ENCODE assay signal across 8 cellular contexts in the genomic region with DNA sequence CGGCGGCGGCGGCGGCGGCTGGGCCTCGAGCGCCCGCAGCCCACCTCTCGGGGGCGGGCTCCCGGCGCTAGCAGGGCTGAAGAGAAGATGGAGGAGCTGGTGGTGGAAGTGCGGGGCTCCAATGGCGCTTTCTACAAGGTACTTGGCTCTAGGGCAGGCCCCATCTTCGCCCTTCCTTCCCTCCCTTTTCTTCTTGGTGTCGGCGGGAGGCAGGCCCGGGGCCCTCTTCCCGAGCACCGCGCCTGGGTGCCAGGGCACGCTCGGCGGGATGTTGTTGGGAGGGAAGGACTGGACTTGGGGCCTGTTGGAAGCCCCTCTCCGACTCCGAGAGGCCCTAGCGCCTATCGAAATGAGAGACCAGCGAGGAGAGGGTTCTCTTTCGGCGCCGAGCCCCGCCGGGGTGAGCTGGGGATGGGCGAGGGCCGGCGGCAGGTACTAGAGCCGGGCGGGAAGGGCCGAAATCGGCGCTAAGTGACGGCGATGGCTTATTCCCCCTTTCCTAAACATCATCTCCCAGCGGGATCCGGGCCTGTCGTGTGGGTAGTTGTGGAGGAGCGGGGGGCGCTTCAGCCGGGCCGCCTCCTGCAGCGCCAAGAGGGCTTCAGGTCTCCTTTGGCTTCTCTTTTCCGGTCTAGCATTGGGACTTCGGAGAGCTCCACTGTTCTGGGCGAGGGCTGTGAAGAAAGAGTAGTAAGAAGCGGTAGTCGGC. TPM values are rescaled to one million over a fixed set of nuclear protein-coding genes. Genes with fewer than 3 reads are reported as not detected.
A peak's percentile ranks its signal among the peaks of the same experiment; 100 is the strongest.
DNase-seq lines count a peak whose midpoint lies in the region; ATAC-seq and TF ChIP-seq lines count a peak whose summit lies in the region.

No MANE protein-coding gene starts in this region.

- no peaks in the 10 kb centered on the region for H3K4me1 ChIP-seq in body of pancreas
- H3K4me1 ChIP-seq in iPS DF 6.9 (ENCODE audit: control insufficient read depth, insufficient read depth, low read length) = no peaks in the 10 kb centered on the region

- intact Hi-C loops in body of pancreas (cut with DNase I) (no loop called here), sciatic nerve (cut with DNase I) (no loop called here)

- H3K27me3 ChIP-seq in HL-60 (ENCODE audit: insufficient read depth, poor library complexity, severe bottlenecking) (no peaks in the 10 kb centered on the region), body of pancreas (no peaks in the 10 kb centered on the region), iPS DF 6.9 (ENCODE audit: control insufficient read depth, insufficient read depth, low read length) (no peaks in the 10 kb centered on the region)

- TF ChIP-seq POLR2A in body of pancreas (IDR thresholded peaks at IDR 0.05) = peak in 1 of 3 donors; percentile 39

- H3K27ac ChIP-seq in HL-60 (replicated peaks) (peak overlapping the region; percentile 71), body of pancreas (peak overlapping the region; percentile 85 to 92 (median 87)), iPS DF 6.9 (ENCODE audit: low read length) (no peak overlapping the region)

- H3K4me3 ChIP-seq in HL-60 (replicated peaks; ENCODE audit: insufficient read depth, low read length) (peak overlapping the region; percentile 70), body of pancreas (peak overlapping the region; percentile 21 to 62), iPS DF 6.9 (ENCODE audit: low read length) (peak overlapping the region; percentile 66)

- TF ChIP-seq CTCF in HL-60 (IDR thresholded peaks at IDR 0.05; ENCODE audit: insufficient read depth, low read length) (no peak), body of pancreas (IDR thresholded peaks at IDR 0.05) (no peak)

- peak; percentile 45 for DNase-seq in Daoy (ENCODE audit: low read depth)
- peak in 1 of 2 experiments; percentile 45 for DNase-seq in HL-60 (ENCODE audit: low read depth in 1 of 2, low spot score in 1 of 2)
- DNase-seq in body of pancreas = peak; percentile 23 to 35 (median 28)
- DNase-seq in iPS DF 6.9 (ENCODE audit: low read depth, low spot score) = no peak
- peak; percentile 67 for DNase-seq in sciatic nerve (ENCODE audit: low spot score)

- 0% methylated on average over 16 to 34 of the region's 58 CpGs for WGBS in body of pancreas, 2 donors
- WGBS in iPS DF 6.9 (ENCODE audit: insufficient coverage, insufficient read length) = no CpG with 5 or more reads among the region's 58 CpGs

- H3K36me3 ChIP-seq in body of pancreas (replicated peaks in 1 of 2; ENCODE audit: insufficient read depth in 1 of 2, low read depth in 2 of 2) (no peaks in the 10 kb centered on the region), iPS DF 6.9 (ENCODE audit: control insufficient read depth, insufficient read depth, low read length) (no peaks in the 10 kb centered on the region)

- ATAC-seq in GM21367 (IDR thresholded peaks at IDR 0.05; ENCODE audit: unreplicated experiment) (peak; percentile 35), SK-N-SH treated with all-trans-retinoic acid at 6 μM for 48 hours (peak; percentile 83), body of pancreas (peak; percentile 16), sciatic nerve (peak; percentile 50), HG03469 (IDR thresholded peaks at IDR 0.05; ENCODE audit: unreplicated experiment) (no peak)

- no peaks in the 10 kb centered on the region for H3K9me3 ChIP-seq in body of pancreas
- no peaks in the 10 kb centered on the region for H3K9me3 ChIP-seq in iPS DF 6.9 (ENCODE audit: control insufficient read depth, insufficient read depth, low read length)

TF ChIP-seq in SK-N-SH treated with all-trans-retinoic acid at 6 μM for 48 hours, 23 proteins besides CTCF, POLR2A, EP300 and RAD21:
- TF ChIP-seq TOX (CRISPR knock-in tag; IDR thresholded peaks at IDR 0.05; ENCODE audit: borderline replicate concordance) (no peak), ZNF70 (CRISPR knock-in tag; IDR thresholded peaks at IDR 0.05) (no peak), SNAI2 (CRISPR knock-in tag; IDR thresholded peaks at IDR 0.05) (no peak), OSR1 (CRISPR knock-in tag; IDR thresholded peaks at IDR 0.05) (no peak), TCF4 (CRISPR knock-in tag; IDR thresholded peaks at IDR 0.05; ENCODE audit: borderline replicate concordance) (no peak), PPARA (CRISPR knock-in tag; IDR thresholded peaks at IDR 0.05; ENCODE audit: borderline replicate concordance) (no peak), RARB (CRISPR knock-in tag; IDR thresholded peaks at IDR 0.05) (no peak), ARNTL (CRISPR knock-in tag; IDR thresholded peaks at IDR 0.05; ENCODE audit: borderline replicate concordance, low read depth) (no peak)
- TF ChIP-seq, protein P1, sequence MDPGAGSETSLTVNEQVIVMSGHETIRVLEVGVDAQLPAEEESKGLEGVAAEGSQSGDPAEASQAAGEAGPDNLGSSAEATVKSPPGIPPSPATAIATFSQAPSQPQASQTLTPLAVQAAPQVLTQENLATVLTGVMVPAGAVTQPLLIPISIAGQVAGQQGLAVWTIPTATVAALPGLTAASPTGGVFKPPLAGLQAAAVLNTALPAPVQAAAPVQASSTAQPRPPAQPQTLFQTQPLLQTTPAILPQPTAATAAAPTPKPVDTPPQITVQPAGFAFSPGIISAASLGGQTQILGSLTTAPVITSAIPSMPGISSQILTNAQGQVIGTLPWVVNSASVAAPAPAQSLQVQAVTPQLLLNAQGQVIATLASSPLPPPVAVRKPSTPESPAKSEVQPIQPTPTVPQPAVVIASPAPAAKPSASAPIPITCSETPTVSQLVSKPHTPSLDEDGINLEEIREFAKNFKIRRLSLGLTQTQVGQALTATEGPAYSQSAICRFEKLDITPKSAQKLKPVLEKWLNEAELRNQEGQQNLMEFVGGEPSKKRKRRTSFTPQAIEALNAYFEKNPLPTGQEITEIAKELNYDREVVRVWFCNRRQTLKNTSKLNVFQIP (CRISPR knock-in tag; IDR thresholded peaks at IDR 0.05; ENCODE audit: borderline replicate concordance, low read depth) = no peak
- TF ChIP-seq, protein P2, sequence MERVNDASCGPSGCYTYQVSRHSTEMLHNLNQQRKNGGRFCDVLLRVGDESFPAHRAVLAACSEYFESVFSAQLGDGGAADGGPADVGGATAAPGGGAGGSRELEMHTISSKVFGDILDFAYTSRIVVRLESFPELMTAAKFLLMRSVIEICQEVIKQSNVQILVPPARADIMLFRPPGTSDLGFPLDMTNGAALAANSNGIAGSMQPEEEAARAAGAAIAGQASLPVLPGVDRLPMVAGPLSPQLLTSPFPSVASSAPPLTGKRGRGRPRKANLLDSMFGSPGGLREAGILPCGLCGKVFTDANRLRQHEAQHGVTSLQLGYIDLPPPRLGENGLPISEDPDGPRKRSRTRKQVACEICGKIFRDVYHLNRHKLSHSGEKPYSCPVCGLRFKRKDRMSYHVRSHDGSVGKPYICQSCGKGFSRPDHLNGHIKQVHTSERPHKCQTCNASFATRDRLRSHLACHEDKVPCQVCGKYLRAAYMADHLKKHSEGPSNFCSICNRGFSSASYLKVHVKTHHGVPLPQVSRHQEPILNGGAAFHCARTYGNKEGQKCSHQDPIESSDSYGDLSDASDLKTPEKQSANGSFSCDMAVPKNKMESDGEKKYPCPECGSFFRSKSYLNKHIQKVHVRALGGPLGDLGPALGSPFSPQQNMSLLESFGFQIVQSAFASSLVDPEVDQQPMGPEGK (CRISPR knock-in tag; IDR thresholded peaks at IDR 0.05; ENCODE audit: borderline replicate concordance) = no peak
- TF ChIP-seq, protein P3, sequence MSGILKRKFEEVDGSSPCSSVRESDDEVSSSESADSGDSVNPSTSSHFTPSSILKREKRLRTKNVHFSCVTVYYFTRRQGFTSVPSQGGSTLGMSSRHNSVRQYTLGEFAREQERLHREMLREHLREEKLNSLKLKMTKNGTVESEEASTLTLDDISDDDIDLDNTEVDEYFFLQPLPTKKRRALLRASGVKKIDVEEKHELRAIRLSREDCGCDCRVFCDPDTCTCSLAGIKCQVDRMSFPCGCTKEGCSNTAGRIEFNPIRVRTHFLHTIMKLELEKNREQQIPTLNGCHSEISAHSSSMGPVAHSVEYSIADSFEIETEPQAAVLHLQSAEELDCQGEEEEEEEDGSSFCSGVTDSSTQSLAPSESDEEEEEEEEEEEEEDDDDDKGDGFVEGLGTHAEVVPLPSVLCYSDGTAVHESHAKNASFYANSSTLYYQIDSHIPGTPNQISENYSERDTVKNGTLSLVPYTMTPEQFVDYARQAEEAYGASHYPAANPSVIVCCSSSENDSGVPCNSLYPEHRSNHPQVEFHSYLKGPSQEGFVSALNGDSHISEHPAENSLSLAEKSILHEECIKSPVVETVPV (CRISPR knock-in tag; IDR thresholded peaks at IDR 0.05) = no peak

RNA-seq across cellular contexts. Expression of a gene that starts 0.5 kb away (rescaled TPM):
- total RNA-seq in Daoy (2014; rRNA removed; shearing (Covaris generic)) = 20.1 and 22.3 TPM in 2 replicates
- total RNA-seq in body of pancreas (10 to 100 TPM; 19.1 to 24.4 TPM), sciatic nerve (57.9 TPM)
